Comparison of ENCODE assay signal across 11 cellular contexts in the genomic region with DNA sequence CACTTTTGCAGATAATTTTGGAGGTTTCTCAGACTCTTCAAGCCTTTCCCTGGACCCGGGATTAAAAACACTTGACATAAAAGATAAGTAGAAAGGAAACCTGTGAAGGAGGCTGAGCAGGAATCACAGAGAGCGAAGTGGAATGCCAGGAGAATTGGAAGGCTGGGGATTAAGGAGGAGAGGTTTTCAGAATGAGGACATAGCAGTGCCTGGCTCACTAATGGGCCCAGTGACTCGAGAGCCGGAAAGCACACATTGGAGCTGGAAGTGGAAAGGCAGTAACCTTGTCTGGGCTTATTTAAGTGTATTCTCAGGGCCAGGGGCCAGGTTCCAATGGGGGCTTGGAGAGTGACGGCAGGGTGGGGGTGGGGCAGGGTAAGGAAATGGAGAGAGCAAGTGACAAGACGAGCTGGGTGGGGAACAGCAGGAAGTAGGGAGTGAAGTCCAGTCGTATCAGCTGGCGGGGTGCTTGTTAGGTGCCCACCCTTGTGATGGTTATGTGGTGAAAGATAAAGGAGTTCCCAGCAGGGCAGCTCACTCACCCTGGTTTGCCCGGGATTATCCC. TPM values are rescaled to one million over a fixed set of nuclear protein-coding genes. Genes with fewer than 3 reads are reported as not detected.
DNase-seq lines count a peak whose midpoint lies in the region; ATAC-seq and TF ChIP-seq lines count a peak whose summit lies in the region.
"Had no signal": no experiment of that assay in that cellular context is flagged by ENCODE, and none has a peak within 500 bp of the region (broad histone marks: within the 10 kb centered on the region; RNA-seq: fewer than 3 reads in every experiment).

No MANE protein-coding gene starts in this region.

- TF ChIP-seq CTCF in lower lobe of right lung (IDR thresholded peaks at IDR 0.05) (no peak), testis (IDR thresholded peaks at IDR 0.05) (no peak), MCF 10A (IDR thresholded peaks at IDR 0.05; ENCODE audit: unreplicated experiment) (no peak), HFFc6 (IDR thresholded peaks at IDR 0.05) (no peak)

- H3K4me1 ChIP-seq in lower lobe of right lung (peaks cover 66% of the 10 kb centered on the region), testis (peaks cover 4% of the 10 kb centered on the region), SJCRH30 (peaks cover 12% of the 10 kb centered on the region)

- peak in 1 of 2 donors; percentile 11 for ATAC-seq in lower lobe of right lung

- POLR2A ChIA-PET in MCF 10A (lab: Yijun Ruan, JAX) = interaction anchor here (1.2 kb wide), 1 partner anchor 26 kb away, joined by 4 read pairs; no protein-coding TSS in a partner anchor

- H3K36me3 Mint-ChIP-seq in activated naive CD4-positive, alpha-beta T cell treated with anti-CD3 and anti-CD28 coated beads, Interleukin-2, amount 10 ng/mL, durations not matched to agents 7 days and 5 days = peaks cover 84% of the 10 kb centered on the region
- H3K36me3 Mint-ChIP-seq in activated T-helper 2 cell treated with anti-CD3 and anti-CD28 coated beads, Interferon-gamma antibody, Interleukin-2, Interleukin-4, amounts not matched to agents 10 μg/mL and 5 μg/mL and 100 μg/mL, durations not matched to agents 14 hours and 24 hours and 36 hours (ENCODE audit: low read depth) = peaks cover 76% of the 10 kb centered on the region
- H3K36me3 Mint-ChIP-seq in MCF 10A (ENCODE audit: insufficient read depth, unreplicated experiment) = no peaks in the 10 kb centered on the region
- no peaks in the 10 kb centered on the region for H3K36me3 Mint-ChIP-seq in HFFc6 (ENCODE audit: low read depth)

- H3K27me3 ChIP-seq in lower lobe of right lung (ENCODE audit: low read depth) (no peaks in the 10 kb centered on the region), testis (no peaks in the 10 kb centered on the region), SJCRH30 (no peaks in the 10 kb centered on the region)
- H3K27me3 ChIP-seq: thyroid gland had no signal

- intact Hi-C loops in activated T-helper 2 cell treated with anti-CD3 and anti-CD28 coated beads, Interferon-gamma antibody, Interleukin-2, Interleukin-4, amounts not matched to agents 10 μg/mL and 5 μg/mL and 100 μg/mL, durations not matched to agents 14 hours and 24 hours and 36 hours (cut with micrococcal nuclease) = loop anchor here (2.0 kb wide), 1 partner anchor 13 kb away; a partner anchor contains a TSS
- intact Hi-C loops in lower lobe of right lung (cut with DNase I) = no loop called here
- intact Hi-C loops in testis (cut with DNase I; ENCODE audit: low total_unique reads) = no loop called here
- intact Hi-C loops in MCF 10A (cut with micrococcal nuclease) = loop anchor here (5.0 kb wide), 1 partner anchor 46 kb away; no protein-coding TSS in a partner anchor

- no peaks in the 10 kb centered on the region for H3K36me3 ChIP-seq in lower lobe of right lung
- no peaks in the 10 kb centered on the region for H3K36me3 ChIP-seq in testis (ENCODE audit: low read depth, missing control alignments)
- no peaks in the 10 kb centered on the region for H3K36me3 ChIP-seq in SJCRH30
- H3K36me3 ChIP-seq: thyroid gland had no signal

- peak overlapping the region; percentile 73 for H3K4me3 Mint-ChIP-seq in activated naive CD4-positive, alpha-beta T cell treated with anti-CD3 and anti-CD28 coated beads, Interleukin-2, amount 10 ng/mL, durations not matched to agents 7 days and 5 days
- H3K4me3 Mint-ChIP-seq in activated T-helper 2 cell treated with anti-CD3 and anti-CD28 coated beads, Interferon-gamma antibody, Interleukin-2, Interleukin-4, amounts not matched to agents 10 μg/mL and 5 μg/mL and 100 μg/mL, durations not matched to agents 14 hours and 24 hours and 36 hours (ENCODE audit: low read depth) = peak overlapping the region; percentile 69
- H3K4me3 Mint-ChIP-seq in MCF 10A (ENCODE audit: unreplicated experiment) (no peak overlapping the region), HFFc6 (no peak overlapping the region)
- H3K4me3 Mint-ChIP-seq: GM23338 had no signal

- H3K4me1 Mint-ChIP-seq in activated naive CD4-positive, alpha-beta T cell treated with anti-CD3 and anti-CD28 coated beads, Interleukin-2, amount 10 ng/mL, durations not matched to agents 7 days and 5 days = peaks cover 99% of the 10 kb centered on the region
- H3K4me1 Mint-ChIP-seq in activated T-helper 2 cell treated with anti-CD3 and anti-CD28 coated beads, Interferon-gamma antibody, Interleukin-2, Interleukin-4, amounts not matched to agents 10 μg/mL and 5 μg/mL and 100 μg/mL, durations not matched to agents 14 hours and 24 hours and 36 hours (ENCODE audit: low read depth) = peaks cover 91% of the 10 kb centered on the region
- H3K4me1 Mint-ChIP-seq in MCF 10A (ENCODE audit: insufficient read depth, unreplicated experiment) (peaks cover 33% of the 10 kb centered on the region), HFFc6 (ENCODE audit: low read depth) (peaks cover 14% of the 10 kb centered on the region)

- H3K4me3 ChIP-seq in lower lobe of right lung = no peak overlapping the region
- no peak overlapping the region for H3K4me3 ChIP-seq in testis
- no peak overlapping the region for H3K4me3 ChIP-seq in SJCRH30
- H3K4me3 ChIP-seq: GM23338, thyroid gland had no signal

- peak overlapping the region; percentile 50 for H3K27ac ChIP-seq in lower lobe of right lung
- no peak overlapping the region for H3K27ac ChIP-seq in testis
- no peak overlapping the region for H3K27ac ChIP-seq in SJCRH30

- no peak for DNase-seq in activated naive CD4-positive, alpha-beta T cell treated with anti-CD3 and anti-CD28 coated beads, Interleukin-2, amount 10 ng/mL, durations not matched to agents 7 days and 5 days
- DNase-seq in activated naive CD4-positive, alpha-beta T cell treated with Interleukin-2 at 50 U/mL for 16 hours = no peak
- DNase-seq in activated T-helper 2 cell treated with anti-CD3 and anti-CD28 coated beads, Interferon-gamma antibody, Interleukin-2, Interleukin-4, amounts not matched to agents 10 μg/mL and 5 μg/mL and 100 μg/mL, durations not matched to agents 14 hours and 24 hours and 36 hours (ENCODE audit: low spot score) = no peak
- DNase-seq in lower lobe of right lung (no peak), testis (peak; percentile 9), SJCRH30 (no peak), MCF 10A (ENCODE audit: unreplicated experiment) (no peak), HFFc6 (no peak)
- DNase-seq: NCI-H146, thyroid gland had no signal

- H3K27ac Mint-ChIP-seq in activated naive CD4-positive, alpha-beta T cell treated with anti-CD3 and anti-CD28 coated beads, Interleukin-2, amount 10 ng/mL, durations not matched to agents 7 days and 5 days = peak overlapping the region; percentile 97
- peak overlapping the region; percentile 95 for H3K27ac Mint-ChIP-seq in activated T-helper 2 cell treated with anti-CD3 and anti-CD28 coated beads, Interferon-gamma antibody, Interleukin-2, Interleukin-4, amounts not matched to agents 10 μg/mL and 5 μg/mL and 100 μg/mL, durations not matched to agents 14 hours and 24 hours and 36 hours
- no peak overlapping the region for H3K27ac Mint-ChIP-seq in MCF 10A (ENCODE audit: low read depth, unreplicated experiment)
- H3K27ac Mint-ChIP-seq in HFFc6 = no peak overlapping the region
- H3K27ac Mint-ChIP-seq: GM23338 had no signal

- no peaks in the 10 kb centered on the region for H3K9me3 Mint-ChIP-seq in activated naive CD4-positive, alpha-beta T cell treated with anti-CD3 and anti-CD28 coated beads, Interleukin-2, amount 10 ng/mL, durations not matched to agents 7 days and 5 days
- H3K9me3 Mint-ChIP-seq in activated T-helper 2 cell treated with anti-CD3 and anti-CD28 coated beads, Interferon-gamma antibody, Interleukin-2, Interleukin-4, amounts not matched to agents 10 μg/mL and 5 μg/mL and 100 μg/mL, durations not matched to agents 14 hours and 24 hours and 36 hours = no peaks in the 10 kb centered on the region
- no peaks in the 10 kb centered on the region for H3K9me3 Mint-ChIP-seq in MCF 10A (ENCODE audit: unreplicated experiment)
- H3K9me3 Mint-ChIP-seq in HFFc6 = no peaks in the 10 kb centered on the region
- H3K9me3 Mint-ChIP-seq: GM23338 had no signal

- no TSS peak for BruUV-seq in MCF 10A (replicated peaks; lab: Mats Ljungman, UMichigan)

- WGBS in testis, 2 donors = 81 to 84% methylated on average over 9 of the region's 9 CpGs

- H3K27me3 Mint-ChIP-seq in activated naive CD4-positive, alpha-beta T cell treated with anti-CD3 and anti-CD28 coated beads, Interleukin-2, amount 10 ng/mL, durations not matched to agents 7 days and 5 days = no peaks in the 10 kb centered on the region
- H3K27me3 Mint-ChIP-seq in activated T-helper 2 cell treated with anti-CD3 and anti-CD28 coated beads, Interferon-gamma antibody, Interleukin-2, Interleukin-4, amounts not matched to agents 10 μg/mL and 5 μg/mL and 100 μg/mL, durations not matched to agents 14 hours and 24 hours and 36 hours (ENCODE audit: low read depth) = no peaks in the 10 kb centered on the region
- no peaks in the 10 kb centered on the region for H3K27me3 Mint-ChIP-seq in MCF 10A (ENCODE audit: insufficient read depth, unreplicated experiment)
- peaks cover 16% of the 10 kb centered on the region for H3K27me3 Mint-ChIP-seq in HFFc6 (ENCODE audit: insufficient read depth)

- no peaks in the 10 kb centered on the region for H3K9me3 ChIP-seq in lower lobe of right lung
- no peaks in the 10 kb centered on the region for H3K9me3 ChIP-seq in testis
- H3K9me3 ChIP-seq in SJCRH30 (replicated peaks) = no peaks in the 10 kb centered on the region
- H3K9me3 ChIP-seq: thyroid gland had no signal

- TF ChIP-seq POLR2A in testis (IDR thresholded peaks at IDR 0.05) = no peak

- CTCF ChIA-PET in activated naive CD4-positive, alpha-beta T cell treated with anti-CD3 and anti-CD28 coated beads, Interleukin-2, amount 10 ng/mL, durations not matched to agents 7 days and 5 days (lab: Charles Lee) = interaction anchor here (1.0 to 22.9 kb wide), 5 partner anchors 10 to 116 kb away, joined by 3 to 488 read pairs (median 4); a partner anchor contains a TSS
- CTCF ChIA-PET in MCF 10A (lab: Yijun Ruan, JAX) = interaction anchor here (0.7 to 3.0 kb wide), 4 partner anchors 14 to 33 kb away, joined by 3 to 21 read pairs (median 3); no protein-coding TSS in a partner anchor

RNA-seq across cellular contexts. Expression of a gene that starts 13.1 kb away (rescaled TPM):
- 255 TPM in 2 replicates for total RNA-seq in activated T-helper 2 cell treated with anti-CD3 and anti-CD28 coated beads, Interferon-gamma antibody, Interleukin-2, Interleukin-4, amounts not matched to agents 10 μg/mL and 5 μg/mL and 100 μg/mL, durations not matched to agents 14 hours and 24 hours and 36 hours
- total RNA-seq in lower lobe of right lung (226 TPM), testis (10 to 100 TPM; 91.7 to 96.8 TPM), MCF 10A (2022) (52.5 and 55.4 TPM in 2 replicates)
- polyA plus RNA-seq in testis (ENCODE audit: insufficient read depth, low read depth, low replicate concordance) = 87.4 TPM
- 27.1 and 31.5 TPM in 2 replicates for total RNA-seq in SJCRH30 (2014; rRNA removed; shearing (Covaris generic))
- total RNA-seq in HFFc6 (2021; fragmentation: NEBNext Ultra II Directional; extraction: Animal tissue kit (Norgen Biotek cat#: 25700)) = 1 to 10 TPM; 1.2 to 4.8 (median 2.0) TPM

Comparison
In these comparisons a context has a peak if more than half of its experiments do, and no peak if none do; other contexts are left out.
1. H3K27ac Mint-ChIP-seq: peak in activated naive CD4-positive, alpha-beta T cell treated with anti-CD3 and anti-CD28 coated beads, Interleukin-2, amount 10 ng/mL, durations not matched to agents 7 days and 5 days (single experiment) and activated T-helper 2 cell treated with anti-CD3 and anti-CD28 coated beads, Interferon-gamma antibody, Interleukin-2, Interleukin-4, amounts not matched to agents 10 μg/mL and 5 μg/mL and 100 μg/mL, durations not matched to agents 14 hours and 24 hours and 36 hours (single experiment); none in MCF 10A (single experiment) and HFFc6 (single experiment).
2. H3K4me3 Mint-ChIP-seq: peak in activated naive CD4-positive, alpha-beta T cell treated with anti-CD3 and anti-CD28 coated beads, Interleukin-2, amount 10 ng/mL, durations not matched to agents 7 days and 5 days (single experiment) and activated T-helper 2 cell treated with anti-CD3 and anti-CD28 coated beads, Interferon-gamma antibody, Interleukin-2, Interleukin-4, amounts not matched to agents 10 μg/mL and 5 μg/mL and 100 μg/mL, durations not matched to agents 14 hours and 24 hours and 36 hours (single experiment); none in MCF 10A (single experiment) and HFFc6 (single experiment).
3. intact Hi-C loops: an anchor here in activated T-helper 2 cell treated with anti-CD3 and anti-CD28 coated beads, Interferon-gamma antibody, Interleukin-2, Interleukin-4, amounts not matched to agents 10 μg/mL and 5 μg/mL and 100 μg/mL, durations not matched to agents 14 hours and 24 hours and 36 hours (2.0 kb wide) and MCF 10A (5.0 kb wide); none called in lower lobe of right lung and testis.